In the genomic region with DNA sequence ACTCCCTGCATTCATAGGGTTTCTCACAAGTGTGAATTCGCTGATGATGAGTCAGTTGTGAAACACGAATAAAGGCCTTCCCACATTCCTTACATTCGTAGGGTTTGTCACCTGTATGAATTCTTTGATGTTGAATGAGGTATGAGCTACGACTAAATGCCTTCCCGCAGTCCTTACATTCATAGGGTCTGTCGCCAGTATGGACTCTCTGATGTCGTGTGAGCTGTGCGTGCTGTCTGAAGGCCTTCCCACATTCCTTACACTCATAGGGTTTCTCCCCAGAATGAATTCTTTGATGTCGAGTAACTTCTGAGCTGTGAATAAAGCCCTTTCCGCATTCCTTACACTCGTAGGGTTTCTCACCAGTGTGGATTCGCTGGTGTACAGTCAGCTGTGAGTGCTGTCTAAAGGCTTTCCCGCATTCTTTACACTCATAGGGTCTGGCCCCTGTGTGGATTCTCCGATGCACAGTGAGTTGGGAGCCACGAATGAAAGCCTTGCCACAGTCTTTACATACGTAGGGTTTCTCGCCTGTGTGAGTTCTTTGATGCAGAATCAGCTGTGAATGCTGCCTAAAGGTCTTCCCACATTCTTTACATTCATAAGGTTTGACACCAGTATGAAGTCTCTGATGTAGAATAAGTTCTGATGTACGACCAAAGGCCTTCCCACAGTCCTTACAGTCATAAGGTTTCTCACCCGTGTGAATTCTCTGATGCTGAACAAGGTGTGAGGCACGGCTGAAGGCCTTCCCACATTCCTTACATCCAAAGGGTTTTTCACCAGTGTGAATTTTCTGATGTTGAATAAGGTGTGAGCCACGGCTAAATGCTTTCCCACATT, we compare ENCODE assay signal across 1 cellular context.
A peak's percentile ranks its signal among the peaks of the same experiment; 100 is the strongest.
TF ChIP-seq lines count a peak whose summit lies in the region.

No MANE protein-coding gene starts in this region.

TF ChIP-seq in GM12878, 131 proteins besides CTCF, POLR2A, EP300 and RAD21:
- TF ChIP-seq, protein P1, sequence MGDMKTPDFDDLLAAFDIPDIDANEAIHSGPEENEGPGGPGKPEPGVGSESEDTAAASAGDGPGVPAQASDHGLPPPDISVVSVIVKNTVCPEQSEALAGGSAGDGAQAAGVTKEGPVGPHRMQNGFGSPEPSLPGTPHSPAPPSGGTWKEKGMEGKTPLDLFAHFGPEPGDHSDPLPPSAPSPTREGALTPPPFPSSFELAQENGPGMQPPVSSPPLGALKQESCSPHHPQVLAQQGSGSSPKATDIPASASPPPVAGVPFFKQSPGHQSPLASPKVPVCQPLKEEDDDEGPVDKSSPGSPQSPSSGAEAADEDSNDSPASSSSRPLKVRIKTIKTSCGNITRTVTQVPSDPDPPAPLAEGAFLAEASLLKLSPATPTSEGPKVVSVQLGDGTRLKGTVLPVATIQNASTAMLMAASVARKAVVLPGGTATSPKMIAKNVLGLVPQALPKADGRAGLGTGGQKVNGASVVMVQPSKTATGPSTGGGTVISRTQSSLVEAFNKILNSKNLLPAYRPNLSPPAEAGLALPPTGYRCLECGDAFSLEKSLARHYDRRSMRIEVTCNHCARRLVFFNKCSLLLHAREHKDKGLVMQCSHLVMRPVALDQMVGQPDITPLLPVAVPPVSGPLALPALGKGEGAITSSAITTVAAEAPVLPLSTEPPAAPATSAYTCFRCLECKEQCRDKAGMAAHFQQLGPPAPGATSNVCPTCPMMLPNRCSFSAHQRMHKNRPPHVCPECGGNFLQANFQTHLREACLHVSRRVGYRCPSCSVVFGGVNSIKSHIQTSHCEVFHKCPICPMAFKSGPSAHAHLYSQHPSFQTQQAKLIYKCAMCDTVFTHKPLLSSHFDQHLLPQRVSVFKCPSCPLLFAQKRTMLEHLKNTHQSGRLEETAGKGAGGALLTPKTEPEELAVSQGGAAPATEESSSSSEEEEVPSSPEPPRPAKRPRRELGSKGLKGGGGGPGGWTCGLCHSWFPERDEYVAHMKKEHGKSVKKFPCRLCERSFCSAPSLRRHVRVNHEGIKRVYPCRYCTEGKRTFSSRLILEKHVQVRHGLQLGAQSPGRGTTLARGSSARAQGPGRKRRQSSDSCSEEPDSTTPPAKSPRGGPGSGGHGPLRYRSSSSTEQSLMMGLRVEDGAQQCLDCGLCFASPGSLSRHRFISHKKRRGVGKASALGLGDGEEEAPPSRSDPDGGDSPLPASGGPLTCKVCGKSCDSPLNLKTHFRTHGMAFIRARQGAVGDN (IDR thresholded peaks at IDR 0.05), result peak; percentile 94
- TF ChIP-seq ZNF24 (IDR thresholded peaks at IDR 0.05), result peak; percentile 88
- TF ChIP-seq, protein P2, sequence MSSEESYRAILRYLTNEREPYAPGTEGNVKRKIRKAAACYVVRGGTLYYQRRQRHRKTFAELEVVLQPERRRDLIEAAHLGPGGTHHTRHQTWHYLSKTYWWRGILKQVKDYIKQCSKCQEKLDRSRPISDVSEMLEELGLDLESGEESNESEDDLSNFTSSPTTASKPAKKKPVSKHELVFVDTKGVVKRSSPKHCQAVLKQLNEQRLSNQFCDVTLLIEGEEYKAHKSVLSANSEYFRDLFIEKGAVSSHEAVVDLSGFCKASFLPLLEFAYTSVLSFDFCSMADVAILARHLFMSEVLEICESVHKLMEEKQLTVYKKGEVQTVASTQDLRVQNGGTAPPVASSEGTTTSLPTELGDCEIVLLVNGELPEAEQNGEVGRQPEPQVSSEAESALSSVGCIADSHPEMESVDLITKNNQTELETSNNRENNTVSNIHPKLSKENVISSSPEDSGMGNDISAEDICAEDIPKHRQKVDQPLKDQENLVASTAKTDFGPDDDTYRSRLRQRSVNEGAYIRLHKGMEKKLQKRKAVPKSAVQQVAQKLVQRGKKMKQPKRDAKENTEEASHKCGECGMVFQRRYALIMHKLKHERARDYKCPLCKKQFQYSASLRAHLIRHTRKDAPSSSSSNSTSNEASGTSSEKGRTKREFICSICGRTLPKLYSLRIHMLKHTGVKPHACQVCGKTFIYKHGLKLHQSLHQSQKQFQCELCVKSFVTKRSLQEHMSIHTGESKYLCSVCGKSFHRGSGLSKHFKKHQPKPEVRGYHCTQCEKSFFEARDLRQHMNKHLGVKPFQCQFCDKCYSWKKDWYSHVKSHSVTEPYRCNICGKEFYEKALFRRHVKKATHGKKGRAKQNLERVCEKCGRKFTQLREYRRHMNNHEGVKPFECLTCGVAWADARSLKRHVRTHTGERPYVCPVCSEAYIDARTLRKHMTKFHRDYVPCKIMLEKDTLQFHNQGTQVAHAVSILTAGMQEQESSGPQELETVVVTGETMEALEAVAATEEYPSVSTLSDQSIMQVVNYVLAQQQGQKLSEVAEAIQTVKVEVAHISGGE (CRISPR knock-in tag; IDR thresholded peaks at IDR 0.05), result no peak
- TF ChIP-seq, protein P3, sequence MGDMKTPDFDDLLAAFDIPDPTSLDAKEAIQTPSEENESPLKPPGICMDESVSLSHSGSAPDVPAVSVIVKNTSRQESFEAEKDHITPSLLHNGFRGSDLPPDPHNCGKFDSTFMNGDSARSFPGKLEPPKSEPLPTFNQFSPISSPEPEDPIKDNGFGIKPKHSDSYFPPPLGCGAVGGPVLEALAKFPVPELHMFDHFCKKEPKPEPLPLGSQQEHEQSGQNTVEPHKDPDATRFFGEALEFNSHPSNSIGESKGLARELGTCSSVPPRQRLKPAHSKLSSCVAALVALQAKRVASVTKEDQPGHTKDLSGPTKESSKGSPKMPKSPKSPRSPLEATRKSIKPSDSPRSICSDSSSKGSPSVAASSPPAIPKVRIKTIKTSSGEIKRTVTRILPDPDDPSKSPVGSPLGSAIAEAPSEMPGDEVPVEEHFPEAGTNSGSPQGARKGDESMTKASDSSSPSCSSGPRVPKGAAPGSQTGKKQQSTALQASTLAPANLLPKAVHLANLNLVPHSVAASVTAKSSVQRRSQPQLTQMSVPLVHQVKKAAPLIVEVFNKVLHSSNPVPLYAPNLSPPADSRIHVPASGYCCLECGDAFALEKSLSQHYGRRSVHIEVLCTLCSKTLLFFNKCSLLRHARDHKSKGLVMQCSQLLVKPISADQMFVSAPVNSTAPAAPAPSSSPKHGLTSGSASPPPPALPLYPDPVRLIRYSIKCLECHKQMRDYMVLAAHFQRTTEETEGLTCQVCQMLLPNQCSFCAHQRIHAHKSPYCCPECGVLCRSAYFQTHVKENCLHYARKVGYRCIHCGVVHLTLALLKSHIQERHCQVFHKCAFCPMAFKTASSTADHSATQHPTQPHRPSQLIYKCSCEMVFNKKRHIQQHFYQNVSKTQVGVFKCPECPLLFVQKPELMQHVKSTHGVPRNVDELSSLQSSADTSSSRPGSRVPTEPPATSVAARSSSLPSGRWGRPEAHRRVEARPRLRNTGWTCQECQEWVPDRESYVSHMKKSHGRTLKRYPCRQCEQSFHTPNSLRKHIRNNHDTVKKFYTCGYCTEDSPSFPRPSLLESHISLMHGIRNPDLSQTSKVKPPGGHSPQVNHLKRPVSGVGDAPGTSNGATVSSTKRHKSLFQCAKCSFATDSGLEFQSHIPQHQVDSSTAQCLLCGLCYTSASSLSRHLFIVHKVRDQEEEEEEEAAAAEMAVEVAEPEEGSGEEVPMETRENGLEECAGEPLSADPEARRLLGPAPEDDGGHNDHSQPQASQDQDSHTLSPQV (IDR thresholded peaks at IDR 0.05), result peak; percentile 97
